In the genomic region with DNA sequence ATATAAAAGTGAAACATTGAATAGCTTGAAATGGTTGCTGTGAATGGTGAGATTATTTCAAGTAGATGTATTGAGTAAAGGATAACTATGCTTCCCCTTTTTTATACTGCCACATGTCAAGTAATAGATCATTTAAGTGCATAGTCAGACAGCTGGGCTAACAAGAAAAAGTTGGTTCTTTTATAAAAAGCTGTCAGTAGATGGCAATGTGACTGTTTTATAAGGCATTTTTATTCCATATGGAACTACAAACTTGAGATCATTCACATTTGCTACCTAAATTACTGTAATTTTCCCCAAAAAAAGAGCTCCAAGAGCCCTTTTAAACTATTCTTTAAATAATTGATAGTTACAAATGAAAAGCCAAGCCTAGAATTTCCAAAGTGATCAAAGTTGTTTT, we compare ENCODE assay signal across 15 cellular contexts.
DNase-seq lines count a peak whose midpoint lies in the region; ATAC-seq and TF ChIP-seq lines count a peak whose summit lies in the region.
"Had no signal": no experiment of that assay in that cellular context is flagged by ENCODE, and none has a peak within 500 bp of the region (broad histone marks: within the 10 kb centered on the region; RNA-seq: fewer than 3 reads in every experiment).

No MANE protein-coding gene starts in this region.

- H2AFZ ChIP-seq in OCI-LY3 (ENCODE audit: low read depth, low read length) = no peak overlapping the region

- DNase-seq in Ammon's horn (ENCODE audit: low spot score) = peak; percentile 4
- peak in 1 of 2 donors; percentile 7 for DNase-seq in foreskin keratinocyte
- no peak for DNase-seq in right cardiac atrium
- no peak for DNase-seq in activated CD4-positive, alpha-beta memory T cell treated with anti-CD3 and anti-CD28 coated beads for 36 hours
- DNase-seq: activated CD4-positive, alpha-beta T cell treated with anti-CD3 and anti-CD28 coated beads for 36 hours; activated naive CD4-positive, alpha-beta T cell treated with anti-CD3 and anti-CD28 coated beads, Interleukin-2, amount 50 U/mL, for 16 hours; COR-L47; cortex of kidney; IMR-90; spleen had no signal

- H3K4me3 Mint-ChIP-seq in activated T-helper 17 cell treated with anti-CD3 and anti-CD28 coated beads, Interleukin-2, amount 50 U/mL, for 72 hours = no peak overlapping the region
- H3K4me3 Mint-ChIP-seq in activated CD4-positive, alpha-beta memory T cell treated with anti-CD3 and anti-CD28 coated beads for 36 hours = no peak overlapping the region
- H3K4me3 Mint-ChIP-seq: activated CD4-positive, alpha-beta T cell treated with anti-CD3 and anti-CD28 coated beads for 36 hours; mesothelial cell of epicardium had no signal

- no peak overlapping the region for H3K4me3 ChIP-seq in OCI-LY3 (ENCODE audit: low read length)
- no peak overlapping the region for H3K4me3 ChIP-seq in right cardiac atrium (ENCODE audit: low read length)
- H3K4me3 ChIP-seq: spleen had no signal

- no peaks in the 10 kb centered on the region for H3K27me3 ChIP-seq in OCI-LY3 (ENCODE audit: low read depth, low read length)
- H3K27me3 ChIP-seq in foreskin keratinocyte = no peaks in the 10 kb centered on the region
- no peaks in the 10 kb centered on the region for H3K27me3 ChIP-seq in right cardiac atrium (ENCODE audit: control insufficient read depth, insufficient read depth)
- H3K27me3 ChIP-seq: spleen had no signal

- no peaks in the 10 kb centered on the region for H3K9me3 Mint-ChIP-seq in activated T-helper 17 cell treated with anti-CD3 and anti-CD28 coated beads, Interleukin-2, amount 50 U/mL, for 72 hours
- no peaks in the 10 kb centered on the region for H3K9me3 Mint-ChIP-seq in activated CD4-positive, alpha-beta memory T cell treated with anti-CD3 and anti-CD28 coated beads for 36 hours
- H3K9me3 Mint-ChIP-seq: mesothelial cell of epicardium had no signal

- H3K27me3 Mint-ChIP-seq in activated T-helper 17 cell treated with anti-CD3 and anti-CD28 coated beads, Interleukin-2, amount 50 U/mL, for 72 hours = no peaks in the 10 kb centered on the region
- no peaks in the 10 kb centered on the region for H3K27me3 Mint-ChIP-seq in activated CD4-positive, alpha-beta memory T cell treated with anti-CD3 and anti-CD28 coated beads for 36 hours
- H3K27me3 Mint-ChIP-seq: activated CD4-positive, alpha-beta T cell treated with anti-CD3 and anti-CD28 coated beads for 36 hours had no signal

- H3K27ac Mint-ChIP-seq in activated T-helper 17 cell treated with anti-CD3 and anti-CD28 coated beads, Interleukin-2, amount 50 U/mL, for 72 hours = no peak overlapping the region
- H3K27ac Mint-ChIP-seq in activated CD4-positive, alpha-beta memory T cell treated with anti-CD3 and anti-CD28 coated beads for 36 hours = no peak overlapping the region
- H3K27ac Mint-ChIP-seq: activated CD4-positive, alpha-beta T cell treated with anti-CD3 and anti-CD28 coated beads for 36 hours; mesothelial cell of epicardium had no signal

- peak overlapping the region; percentile 14; the same call in 1 of the 2 replicates for H3K4me2 ChIP-seq in OCI-LY3 (ENCODE audit: low read length)

- H3K36me3 Mint-ChIP-seq in activated T-helper 17 cell treated with anti-CD3 and anti-CD28 coated beads, Interleukin-2, amount 50 U/mL, for 72 hours (ENCODE audit: low read depth) = no peaks in the 10 kb centered on the region
- no peaks in the 10 kb centered on the region for H3K36me3 Mint-ChIP-seq in activated CD4-positive, alpha-beta memory T cell treated with anti-CD3 and anti-CD28 coated beads for 36 hours
- H3K36me3 Mint-ChIP-seq: mesothelial cell of epicardium had no signal

- H3K36me3 ChIP-seq in OCI-LY3 (replicated peaks; ENCODE audit: low read depth, low read length) = no peaks in the 10 kb centered on the region
- H3K36me3 ChIP-seq: spleen had no signal

- CTCF ChIA-PET in activated CD4-positive, alpha-beta memory T cell treated with anti-CD3 and anti-CD28 coated beads for 36 hours (lab: Charles Lee) = no interaction called here

- TF ChIP-seq CTCF in OCI-LY3 (IDR thresholded peaks at IDR 0.05; ENCODE audit: low read depth, low read length) = peak; percentile 54
- TF ChIP-seq CTCF in foreskin keratinocyte (conservative IDR thresholded peaks at IDR 0.05) = peak; percentile 51

- H3K79me2 ChIP-seq in OCI-LY3 (ENCODE audit: low read length) = no peaks in the 10 kb centered on the region

- H3K9me3 ChIP-seq in OCI-LY3 (ENCODE audit: insufficient read depth, low read length) = no peaks in the 10 kb centered on the region
- H3K9me3 ChIP-seq in right cardiac atrium (ENCODE audit: control insufficient read depth, low read length) = no peaks in the 10 kb centered on the region
- H3K9me3 ChIP-seq: spleen had no signal

- no peaks in the 10 kb centered on the region; the same call in 1 of the 2 replicates for H3K4me1 ChIP-seq in OCI-LY3 (ENCODE audit: low read length)
- H3K4me1 ChIP-seq in foreskin keratinocyte = no peaks in the 10 kb centered on the region
- H3K4me1 ChIP-seq in right cardiac atrium (ENCODE audit: control insufficient read depth, insufficient read depth, low read length) = no peaks in the 10 kb centered on the region
- H3K4me1 ChIP-seq: spleen had no signal

- no peak overlapping the region for H3K9ac ChIP-seq in OCI-LY3 (ENCODE audit: low read length)

- intact Hi-C loops in right cardiac atrium (cut with DNase I) = no loop called here
- intact Hi-C loops in activated CD4-positive, alpha-beta memory T cell treated with anti-CD3 and anti-CD28 coated beads for 36 hours (cut with micrococcal nuclease) = no loop called here

- POLR2A ChIA-PET in activated CD4-positive, alpha-beta memory T cell treated with anti-CD3 and anti-CD28 coated beads for 36 hours (lab: Charles Lee) = no interaction called here

- H4K20me1 ChIP-seq in OCI-LY3 (ENCODE audit: insufficient read depth, low read length) = no peaks in the 10 kb centered on the region

- H3K4me1 Mint-ChIP-seq in activated T-helper 17 cell treated with anti-CD3 and anti-CD28 coated beads, Interleukin-2, amount 50 U/mL, for 72 hours = no peaks in the 10 kb centered on the region
- no peaks in the 10 kb centered on the region for H3K4me1 Mint-ChIP-seq in activated CD4-positive, alpha-beta memory T cell treated with anti-CD3 and anti-CD28 coated beads for 36 hours (ENCODE audit: low read depth)
- H3K4me1 Mint-ChIP-seq: activated CD4-positive, alpha-beta T cell treated with anti-CD3 and anti-CD28 coated beads for 36 hours had no signal

- H3K27ac ChIP-seq in OCI-LY3 (ENCODE audit: low read length) = no peak overlapping the region
- H3K27ac ChIP-seq in foreskin keratinocyte = no peak overlapping the region
- H3K27ac ChIP-seq in right cardiac atrium (ENCODE audit: low read length) = no peak overlapping the region
- H3K27ac ChIP-seq: spleen had no signal

- peak; percentile 42 for ATAC-seq in HG03354 (IDR thresholded peaks at IDR 0.05; ENCODE audit: poor library complexity, severe bottlenecking, unreplicated experiment)
- no peak for ATAC-seq in foreskin keratinocyte
- no peak for ATAC-seq in activated T-helper 17 cell treated with anti-CD3 and anti-CD28 coated beads, Interleukin-2, amount 50 U/mL, for 72 hours (replicated peaks)
- no peak for ATAC-seq in GM19467 (IDR thresholded peaks at IDR 0.05; ENCODE audit: unreplicated experiment)
- ATAC-seq in right cardiac atrium = no peak
- ATAC-seq: activated CD4-positive, alpha-beta T cell treated with anti-CD3 and anti-CD28 coated beads for 36 hours had no signal
